Comparison of ENCODE assay signal across 17 cellular contexts in genomic region chr12:126905752-126906151, GRCh38.
DNase-seq lines count a peak whose midpoint lies in the region; ATAC-seq, FAIRE-seq and TF ChIP-seq lines count a peak whose summit lies in the region.
"Had no signal": no experiment of that assay in that cellular context is flagged by ENCODE, and none has a peak within 500 bp of the region (broad histone marks: within the 10 kb centered on the region; RNA-seq: fewer than 3 reads in every experiment).

No MANE protein-coding gene starts in this region.

- intact Hi-C loops in K562 (cut with micrococcal nuclease) (loop anchor here (5.0 kb wide), 1 partner anchor 252 kb away; no protein-coding TSS in a partner anchor), upper lobe of right lung (cut with DNase I) (no loop called here)

- no peaks in the 10 kb centered on the region for H3K9me3 Mint-ChIP-seq in H9
- H3K9me3 Mint-ChIP-seq: CD8-positive, alpha-beta T cell had no signal

- in situ Hi-C loops in K562 (cut with MboI): no loop called here

- no peaks in the 10 kb centered on the region for H3K23me2 ChIP-seq in H9 (ENCODE audit: insufficient read length, low read depth, low read length, poor library complexity, severe bottlenecking)

- no peak for TF ChIP-seq RAD21 in K562 (CRISPR knock-in tag; conservative IDR thresholded peaks at IDR 0.05 in 1 of 2, IDR thresholded peaks at IDR 0.05 in 1 of 2)

- TF ChIP-seq EP300 in K562 (IDR thresholded peaks at IDR 0.05; ENCODE audit: low read length): no peak

- H2BK120ac ChIP-seq in H9 (ENCODE audit: low read depth, low read length, poor library complexity, severe bottlenecking): no peak overlapping the region
- H2BK120ac ChIP-seq in mesendoderm (ENCODE audit: low read depth, low read length): no peak overlapping the region

- no peaks in the 10 kb centered on the region for H3K9me1 ChIP-seq in K562 (ENCODE audit: control insufficient read depth, insufficient read depth, low read length)

- H3K79me2 ChIP-seq in H9 (ENCODE audit: insufficient read depth, low read length) (no peaks in the 10 kb centered on the region), K562 (ENCODE audit: control insufficient read depth, insufficient read depth, low read length) (no peaks in the 10 kb centered on the region), mesendoderm (ENCODE audit: control insufficient read depth, insufficient read depth, low read length) (no peaks in the 10 kb centered on the region)

- H3K18ac ChIP-seq in H9 (ENCODE audit: insufficient read length, low read depth, low read length) (peak overlapping the region; percentile 6), mesendoderm (ENCODE audit: low read length) (no peak overlapping the region)

- no peak overlapping the region for H3K23ac ChIP-seq in H9 (ENCODE audit: insufficient read length, low read depth, low read length)
- H3K23ac ChIP-seq in mesendoderm (ENCODE audit: low read length): no peak overlapping the region

- ATAC-seq in K562: no peak
- peak; percentile 24 for ATAC-seq in upper lobe of right lung
- no peak for ATAC-seq in GM21381 (IDR thresholded peaks at IDR 0.05; ENCODE audit: unreplicated experiment)
- no peak for ATAC-seq in HG03095 (IDR thresholded peaks at IDR 0.05; ENCODE audit: unreplicated experiment)
- ATAC-seq: CD8-positive, alpha-beta T cell; HCT116 had no signal

- no peak overlapping the region for H3T11ph ChIP-seq in H9 (ENCODE audit: low read length)

- BruUV-seq in K562 (replicated peaks; lab: Mats Ljungman, UMichigan): no TSS peak

- CTCF ChIA-PET in K562 (lab: Yijun Ruan, JAX; ENCODE audit: low intra/inter-chr PET ratio): no interaction called here

- no peak overlapping the region for H3K14ac ChIP-seq in H9 (ENCODE audit: insufficient read depth, low read length)

- no peak for TF ChIP-seq POLR2A in K562 (conservative IDR thresholded peaks at IDR 0.05)

- no peaks in the 10 kb centered on the region; a peak in 1 of 7 replicates for H3K36me3 Mint-ChIP-seq in H9 (ENCODE audit: insufficient read depth in 1 of 3, low read depth in 3 of 3)
- H3K36me3 Mint-ChIP-seq: CD8-positive, alpha-beta T cell had no signal

- POLR2A ChIA-PET in K562 (lab: Yijun Ruan, JAX): no interaction called here

- H3K9me3 ChIP-seq in H9 (ENCODE audit: control insufficient read depth, low read depth, low read length) (no peaks in the 10 kb centered on the region), K562 (replicated peaks; ENCODE audit: control insufficient read depth, insufficient read depth, low read depth, low read length) (no peaks in the 10 kb centered on the region), upper lobe of right lung (no peaks in the 10 kb centered on the region), SJCRH30 (replicated peaks) (no peaks in the 10 kb centered on the region)
- H3K9me3 ChIP-seq: BLaER1 treated with 17β-estradiol and CSF1 and Interleukin-3, amounts not matched to agents 10 nM and 100 nM had no signal

- TF ChIP-seq CTCF in H9 (conservative IDR thresholded peaks at IDR 0.05): no peak
- TF ChIP-seq CTCF in K562 (IDR thresholded peaks at IDR 0.05 in 2 of 3, conservative IDR thresholded peaks at IDR 0.05 in 1 of 3; ENCODE audit: insufficient read depth in 2 of 3, low read depth in 1 of 3, low read length in 3 of 3): no peak
- no peak for TF ChIP-seq CTCF in upper lobe of right lung (IDR thresholded peaks at IDR 0.05)

- no peak overlapping the region for H3K4me2 ChIP-seq in H9 (ENCODE audit: insufficient read depth, insufficient read length, low read length)
- peak overlapping the region; percentile 21; the same call in 1 of the 2 replicates for H3K4me2 ChIP-seq in K562 (ENCODE audit: insufficient read depth, low read length)
- no peak overlapping the region for H3K4me2 ChIP-seq in mesendoderm (ENCODE audit: low read length)
- H3K4me2 ChIP-seq: BLaER1 treated with 17β-estradiol and CSF1 and Interleukin-3, amounts not matched to agents 10 nM and 100 nM had no signal

- H4K91ac ChIP-seq in H9 (ENCODE audit: insufficient read length, low read depth, low read length): no peak overlapping the region

- H3K27me3 ChIP-seq in H9 (ENCODE audit: insufficient read depth, low read length): no peaks in the 10 kb centered on the region
- H3K27me3 ChIP-seq in K562 (ENCODE audit: control insufficient read depth in 2 of 2, insufficient read depth in 2 of 2, low read length in 2 of 2): no peaks in the 10 kb centered on the region
- no peaks in the 10 kb centered on the region for H3K27me3 ChIP-seq in mesendoderm (ENCODE audit: insufficient read depth, low read length, poor library complexity)
- H3K27me3 ChIP-seq in upper lobe of right lung: no peaks in the 10 kb centered on the region
- no peaks in the 10 kb centered on the region for H3K27me3 ChIP-seq in SJCRH30
- H3K27me3 ChIP-seq: BLaER1 treated with 17β-estradiol and CSF1 and Interleukin-3, amounts not matched to agents 10 nM and 100 nM had no signal

- H3K4me1 ChIP-seq in H9 (ENCODE audit: insufficient read depth, low read length) (peaks cover 3% of the 10 kb centered on the region; the same call in 1 of the 2 replicates), K562 (replicated peaks in 1 of 2; ENCODE audit: control insufficient read depth in 2 of 2, insufficient read depth in 2 of 2, low read length in 2 of 2) (peaks cover 33 to 58% of the 10 kb centered on the region in 2 experiments), mesendoderm (ENCODE audit: control insufficient read depth, low read depth, low read length) (peaks cover 3% of the 10 kb centered on the region), upper lobe of right lung (no peaks in the 10 kb centered on the region), SJCRH30 (no peaks in the 10 kb centered on the region)

- H3K36me3 ChIP-seq in K562 (ENCODE audit: control insufficient read depth, insufficient read depth, low read length): no peaks in the 10 kb centered on the region; the same call in 2 of the 3 replicates
- H3K36me3 ChIP-seq in mesendoderm (ENCODE audit: control insufficient read depth, insufficient read depth, low read length): no peaks in the 10 kb centered on the region
- H3K36me3 ChIP-seq in upper lobe of right lung: no peaks in the 10 kb centered on the region
- no peaks in the 10 kb centered on the region for H3K36me3 ChIP-seq in SJCRH30
- H3K36me3 ChIP-seq: BLaER1 treated with 17β-estradiol and CSF1 and Interleukin-3, amounts not matched to agents 10 nM and 100 nM had no signal

- H2BK15ac ChIP-seq in H9 (ENCODE audit: low read depth, low read length): no peak overlapping the region
- no peak overlapping the region for H2BK15ac ChIP-seq in mesendoderm (replicated peaks; ENCODE audit: low read depth)

- no peaks in the 10 kb centered on the region for H4K20me1 ChIP-seq in H9 (ENCODE audit: control insufficient read depth, insufficient read depth, insufficient read length)
- H4K20me1 ChIP-seq in K562 (replicated peaks; ENCODE audit: control insufficient read depth, insufficient read depth, low read length): no peaks in the 10 kb centered on the region
- H4K20me1 ChIP-seq: BLaER1 treated with 17β-estradiol and CSF1 and Interleukin-3, amounts not matched to agents 10 nM and 100 nM had no signal

- H3K4me3 ChIP-seq in K562 (no peak overlapping the region), mesendoderm (ENCODE audit: low read length) (no peak overlapping the region), upper lobe of right lung (no peak overlapping the region), SJCRH30 (no peak overlapping the region)
- H3K4me3 ChIP-seq: BLaER1 treated with 17β-estradiol and CSF1 and Interleukin-3, amounts not matched to agents 10 nM and 100 nM had no signal

- H2BK5ac ChIP-seq in H9 (ENCODE audit: insufficient read length, low read length) (no peak overlapping the region), mesendoderm (ENCODE audit: low read length) (peak overlapping the region; percentile 71)

- no peak overlapping the region for H4K8ac ChIP-seq in H9 (replicated peaks; ENCODE audit: insufficient read length, low read depth, low read length)
- no peak overlapping the region for H4K8ac ChIP-seq in mesendoderm (ENCODE audit: low read depth, low read length)

- H3K9ac ChIP-seq in H9 (ENCODE audit: extremely low read depth, insufficient read length, low read length) (no peak overlapping the region), K562 (ENCODE audit: insufficient read depth in 1 of 2, low read depth in 2 of 2, low read length in 2 of 2) (peak overlapping the region in 1 of 2 experiments; percentile 27; a peak in 1 of 4 replicates), mesendoderm (ENCODE audit: low read length) (no peak overlapping the region)
- H3K9ac ChIP-seq: BLaER1 treated with 17β-estradiol and CSF1 and Interleukin-3, amounts not matched to agents 10 nM and 100 nM had no signal

- no peaks in the 10 kb centered on the region for H3K79me1 ChIP-seq in H9 (ENCODE audit: insufficient read depth, low read depth, low read length, poor library complexity, severe bottlenecking)
- H3K79me1 ChIP-seq in mesendoderm (ENCODE audit: low read length): no peaks in the 10 kb centered on the region

- WGBS in H9 (ENCODE audit: extremely low coverage, insufficient read length, low lambda C conversion rate): no CpG with 5 or more reads among the region's 2 CpGs
- WGBS in K562 (ENCODE audit: insufficient coverage, low coverage, missing lambda C conversion rate): 86% methylated on average over 2 of the region's 2 CpGs
- no CpG with 5 or more reads among the region's 2 CpGs for WGBS in mesendoderm (ENCODE audit: extremely low coverage, insufficient coverage, low lambda C conversion rate)

- H2AK5ac ChIP-seq in H9 (ENCODE audit: insufficient read length, low read length): no peak overlapping the region
- peak overlapping the region; percentile 93 for H2AK5ac ChIP-seq in mesendoderm (ENCODE audit: low read length)

- H3K4me1 Mint-ChIP-seq in H9: peaks cover 33 to 40% of the 10 kb centered on the region in 2 experiments
- H3K4me1 Mint-ChIP-seq: B cell had no signal

- H4K5ac ChIP-seq in H9 (ENCODE audit: insufficient read length, low read depth, low read length): no peak overlapping the region
- H4K5ac ChIP-seq in mesendoderm (ENCODE audit: low read length): no peak overlapping the region

- no peak overlapping the region for H2BK12ac ChIP-seq in H9 (ENCODE audit: insufficient read length, low read depth, low read length)

- no peak for DNase-seq in H9
- no peak for DNase-seq in K562 (ENCODE audit: extremely low read depth in 1 of 4, low spot score in 3 of 4)
- DNase-seq in mesendoderm: no peak
- no peak for DNase-seq in upper lobe of right lung
- DNase-seq in SJCRH30: no peak
- DNase-seq in mesenteric fat pad (ENCODE audit: low spot score): no peak
- DNase-seq: 8988T; Calu3; CD8-positive, alpha-beta T cell; DMS79 treated with DMSO at 0.1 percent for 48 hours; GF-D8; KBM-7 had no signal

- H2AFZ ChIP-seq in H9 (ENCODE audit: low read length): no peak overlapping the region
- peak overlapping the region; percentile 58 for H2AFZ ChIP-seq in K562 (ENCODE audit: low read depth, low read length)

- H3K27ac ChIP-seq in H9 (ENCODE audit: insufficient read length, low read depth, low read length) (no peak overlapping the region), K562 (ENCODE audit: extremely low read depth, low read depth, low read length) (peak overlapping the region; percentile 27), mesendoderm (ENCODE audit: low read depth, low read length) (no peak overlapping the region), upper lobe of right lung (no peak overlapping the region), SJCRH30 (no peak overlapping the region)
- H3K27ac ChIP-seq: BLaER1 treated with 17β-estradiol and CSF1 and Interleukin-3, amounts not matched to agents 10 nM and 100 nM had no signal

- no peaks in the 10 kb centered on the region for H3K27me3 Mint-ChIP-seq in H9 (ENCODE audit: low read depth)
- H3K27me3 Mint-ChIP-seq: B cell had no signal

- H3K4me3 Mint-ChIP-seq in H9: peak overlapping the region in 1 of 2 experiments; percentile 21; a peak in 1 of 5 replicates
- H3K4me3 Mint-ChIP-seq: B cell; CD8-positive, alpha-beta T cell had no signal

- no peak for FAIRE-seq in K562 (lab: Jason Lieb, UNC)

- no peak overlapping the region for H2BK20ac ChIP-seq in H9 (ENCODE audit: low read depth, low read length, poor library complexity, severe bottlenecking)

- no peak overlapping the region for H3K4ac ChIP-seq in H9 (ENCODE audit: low read depth, low read length)
- H3K4ac ChIP-seq in mesendoderm (ENCODE audit: low read depth, low read length): no peak overlapping the region

- H3K56ac ChIP-seq in H9 (ENCODE audit: insufficient read length, low read depth, low read length) (no peak overlapping the region), mesendoderm (ENCODE audit: low read length) (peak overlapping the region; percentile 66)

- no peak overlapping the region; a peak in 1 of 7 replicates for H3K27ac Mint-ChIP-seq in H9
- H3K27ac Mint-ChIP-seq: B cell; CD8-positive, alpha-beta T cell had no signal
